ENCODE assay signal across 34 cellular contexts in the genomic region with DNA sequence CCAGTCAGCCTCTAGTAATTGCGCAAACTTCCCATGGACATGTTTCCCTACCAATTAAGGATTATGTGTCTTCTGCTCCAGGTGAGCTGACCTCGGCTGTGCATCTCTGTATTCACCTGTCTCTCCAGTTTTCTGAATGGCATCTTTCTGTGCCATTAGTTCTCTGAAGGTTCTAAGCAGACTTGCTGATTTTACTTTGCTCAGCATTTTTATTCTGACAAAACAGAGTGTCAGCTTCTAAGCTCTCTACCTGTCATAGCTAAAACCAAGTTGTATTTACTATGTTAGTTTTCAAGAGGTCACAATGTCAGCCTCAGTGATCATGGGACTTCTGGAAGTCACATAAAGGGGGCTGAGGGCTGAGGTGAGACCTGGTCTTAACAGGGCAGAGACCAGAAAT.
"Had no signal": no experiment of that assay in that cellular context is flagged by ENCODE, and none has a peak within 500 bp of the region (broad histone marks: within the 10 kb centered on the region; RNA-seq: fewer than 3 reads in every experiment).

No MANE protein-coding gene starts in this region.

- DNase-seq: Karpas-422, Kasumi-1, MG63, MM.1S, MV-4-11, NCI-H1048, NCI-H1092 treated with DMSO at 0.1 percent for 48 hours, NCI-H1105, NCI-H1105 treated with DMSO at 0.1 percent for 48 hours, NCI-H1417, NCI-H1417 treated with DMSO at 0.1 percent for 48 hours, NCI-H1436, NCI-H1436 treated with DMSO at 0.1 percent for 48 hours, NCI-H146, NCI-H1694, NCI-H1694 treated with DMSO at 0.1 percent for 48 hours, NCI-H187, NCI-H187 treated with DMSO at 0.1 percent for 48 hours, NCI-H1930, NCI-H2029, NCI-H2029 treated with DMSO at 0.1 percent for 48 hours, NCI-H2081, NCI-H2081 treated with DMSO at 0.1 percent for 48 hours, NCI-H2107, NCI-H2171, NCI-H2171 treated with DMSO at 0.1 percent for 48 hours, NCI-H2227 treated with DMSO at 0.1 percent for 48 hours, NCI-H226, NCI-H345, NCI-H446, NCI-H446 treated with DMSO at 0.1 percent for 48 hours, NCI-H510A, NCI-H510A treated with DMSO at 0.1 percent for 48 hours, NCI-H524 had no signal

- H3K4me3 ChIP-seq: MG63 had no signal

- H3K36me3 ChIP-seq: MG63 had no signal

- H3K27me3 ChIP-seq: MG63 had no signal
